In genomic region chr15:57100136-57100539, GRCh38 we compare ENCODE assay signal across 16 cellular contexts.
DNase-seq lines count a peak whose midpoint lies in the region; ATAC-seq and TF ChIP-seq lines count a peak whose summit lies in the region.
"Had no signal": no experiment of that assay in that cellular context is flagged by ENCODE, and none has a peak within 500 bp of the region (broad histone marks: within the 10 kb centered on the region; RNA-seq: fewer than 3 reads in every experiment).

No MANE protein-coding gene starts in this region.

- no peak for TF ChIP-seq CTCF in Panc1 (IDR thresholded peaks at IDR 0.05)

- no peaks in the 10 kb centered on the region for H3K9me3 ChIP-seq in Panc1 (ENCODE audit: control insufficient read depth, insufficient read depth, low read depth, low read length)
- H3K9me3 ChIP-seq: A549, adrenal gland had no signal

- in situ Hi-C loops in Panc1 (cut with HindIII; ENCODE audit: low pct_unique_long_range_greater_than_20kb, low sequenced_read_pairs): no loop called here

- CTCF ChIA-PET in Panc1 (lab: Charles Lee): no interaction called here

- POLR2A ChIA-PET in Panc1 (lab: Charles Lee): no interaction called here

- intact Hi-C loops in Panc1 (cut with micrococcal nuclease; ENCODE audit: unreplicated experiment): no loop called here

- no peak overlapping the region for H3K27ac ChIP-seq in Panc1 (ENCODE audit: low read length)
- H3K27ac ChIP-seq: A549, adrenal gland, VCaP had no signal

- H3K27me3 ChIP-seq in Panc1 (ENCODE audit: control insufficient read depth, insufficient read depth, low read length): no peaks in the 10 kb centered on the region
- H3K27me3 ChIP-seq: adrenal gland had no signal

- no peaks in the 10 kb centered on the region for H3K36me3 ChIP-seq in Panc1 (ENCODE audit: control insufficient read depth, insufficient read depth, low read length)
- H3K36me3 ChIP-seq: adrenal gland had no signal

- ATAC-seq in GM18502 (IDR thresholded peaks at IDR 0.05; ENCODE audit: poor library complexity, unreplicated experiment) (peak; percentile 59), HG03520 (IDR thresholded peaks at IDR 0.05; ENCODE audit: unreplicated experiment) (peak; percentile 53), Panc1 (no peak), GM21717 (IDR thresholded peaks at IDR 0.05; ENCODE audit: unreplicated experiment) (no peak)
- ATAC-seq in activated CD4-positive, CD25-positive, alpha-beta regulatory T cell treated with anti-CD3 and anti-CD28 coated beads, Interleukin-2, amount 50 U/mL, for 24 hours: no peak
- ATAC-seq: A549 had no signal

- BruUV-seq in Panc1 (replicated peaks; lab: Mats Ljungman, UMichigan): TSS peak; percentile 3

- H3K4me3 ChIP-seq in Panc1 (ENCODE audit: low read depth in 2 of 2, low read length in 2 of 2): no peak overlapping the region
- H3K4me3 ChIP-seq: A549, adrenal gland had no signal

- H3K4me1 ChIP-seq in Panc1 (ENCODE audit: control insufficient read depth, insufficient read depth, low read length): no peaks in the 10 kb centered on the region
- H3K4me1 ChIP-seq: A549, adrenal gland had no signal

- peak; percentile 12 to 30 for DNase-seq in AML-193 (lab: John Stamatoyannopoulos, UW)
- no peak for DNase-seq in Panc1 (ENCODE audit: low read depth, low spot score)
- DNase-seq in DMS53 treated with DMSO at 0.1 percent for 48 hours (lab: John Stamatoyannopoulos, UW; ENCODE audit: unreplicated experiment): no peak
- DNase-seq in NK-92 (lab: John Stamatoyannopoulos, UW; ENCODE audit: unreplicated experiment): no peak
- DNase-seq: adrenal gland, GOT3, hypothalamus, NCI-H1092 treated with DMSO at 0.1 percent for 48 hours, SW 1271, trophoblast cell had no signal

Comparison
In these comparisons a context has a peak if more than half of its experiments do, and no peak if none do; other contexts are left out.
1. DNase-seq: peak in AML-193 (2 of 2); none in Panc1 (single experiment), DMS53 treated with DMSO at 0.1 percent for 48 hours (single experiment) and NK-92 (single experiment).
2. ATAC-seq: peak in GM18502 (single experiment) and HG03520 (single experiment); none in Panc1 (single experiment), activated CD4-positive, CD25-positive, alpha-beta regulatory T cell treated with anti-CD3 and anti-CD28 coated beads, Interleukin-2, amount 50 U/mL, for 24 hours (0 of 2) and GM21717 (single experiment).